1 cellular context compared by ENCODE assay signal in the genomic region with DNA sequence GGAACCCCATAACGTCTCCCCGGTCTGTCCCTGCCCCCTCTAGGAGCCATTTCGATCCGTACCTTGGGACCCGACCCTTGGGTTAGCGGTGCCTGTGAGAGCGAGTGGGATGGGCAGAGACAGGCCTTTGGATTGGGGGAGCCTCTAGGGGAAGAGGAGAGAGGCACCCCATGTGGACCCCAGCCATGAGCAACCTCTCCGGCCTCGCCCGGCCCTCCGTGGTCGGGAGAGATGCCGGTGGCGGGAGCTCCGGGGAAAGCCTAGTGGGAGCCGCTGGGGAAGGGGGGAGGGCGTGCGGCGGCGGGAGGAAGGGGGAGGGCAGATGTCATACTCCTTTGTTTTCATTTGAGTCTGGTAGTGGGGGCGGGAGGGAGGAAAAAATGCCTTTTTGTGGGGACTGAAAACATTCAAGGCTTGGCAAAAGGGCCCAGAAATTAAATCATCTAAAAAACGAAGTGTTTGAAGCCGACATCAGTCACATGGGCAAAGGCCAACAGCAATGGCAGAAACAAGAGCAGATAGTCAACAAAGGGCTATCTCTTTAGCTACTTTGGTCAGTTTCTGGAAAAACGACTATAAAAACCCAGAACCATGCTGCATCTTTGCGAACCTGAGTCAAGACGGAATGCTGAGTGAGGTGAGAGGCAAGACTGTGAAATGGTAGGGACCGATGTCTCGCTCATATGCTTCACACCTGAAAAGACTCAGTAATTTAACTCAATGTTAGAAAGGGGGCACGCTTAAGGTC.
TF ChIP-seq lines count a peak whose summit lies in the region.

No MANE protein-coding gene starts in this region.

TF ChIP-seq in HEK293, 187 proteins besides CTCF, POLR2A, EP300 and RAD21 (continued from another document and continues in another):
- no peak for TF ChIP-seq KLF16 (tag by site-specific recombination; IDR thresholded peaks at IDR 0.05)
- TF ChIP-seq, protein P1, sequence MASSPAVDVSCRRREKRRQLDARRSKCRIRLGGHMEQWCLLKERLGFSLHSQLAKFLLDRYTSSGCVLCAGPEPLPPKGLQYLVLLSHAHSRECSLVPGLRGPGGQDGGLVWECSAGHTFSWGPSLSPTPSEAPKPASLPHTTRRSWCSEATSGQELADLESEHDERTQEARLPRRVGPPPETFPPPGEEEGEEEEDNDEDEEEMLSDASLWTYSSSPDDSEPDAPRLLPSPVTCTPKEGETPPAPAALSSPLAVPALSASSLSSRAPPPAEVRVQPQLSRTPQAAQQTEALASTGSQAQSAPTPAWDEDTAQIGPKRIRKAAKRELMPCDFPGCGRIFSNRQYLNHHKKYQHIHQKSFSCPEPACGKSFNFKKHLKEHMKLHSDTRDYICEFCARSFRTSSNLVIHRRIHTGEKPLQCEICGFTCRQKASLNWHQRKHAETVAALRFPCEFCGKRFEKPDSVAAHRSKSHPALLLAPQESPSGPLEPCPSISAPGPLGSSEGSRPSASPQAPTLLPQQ (tag by site-specific recombination; IDR thresholded peaks at IDR 0.05), result 0 out of 2 replicates have a peak, but pooled peaks have one; percentile 41
- peak; percentile 84; the same call in 1 of the 2 replicates for TF ChIP-seq ZNF501 (tag by site-specific recombination; IDR thresholded peaks at IDR 0.05)
- no peak for TF ChIP-seq ZNF248 (tag by site-specific recombination; IDR thresholded peaks at IDR 0.05)
- no peak for TF ChIP-seq ZBTB11 (tag by site-specific recombination; conservative IDR thresholded peaks at IDR 0.05; ENCODE audit: low read depth)
- no peak for TF ChIP-seq ZNF280D (tag by site-specific recombination; IDR thresholded peaks at IDR 0.05)
- TF ChIP-seq ZNF132 (tag by site-specific recombination; IDR thresholded peaks at IDR 0.05; ENCODE audit: borderline replicate concordance), result no peak
- TF ChIP-seq ZNF155 (tag by site-specific recombination; IDR thresholded peaks at IDR 0.05), result no peak
- TF ChIP-seq ZBTB20 (tag by site-specific recombination; IDR thresholded peaks at IDR 0.05), result peak; percentile 20; the same call in 1 of the 2 replicates
- TF ChIP-seq, protein P2, sequence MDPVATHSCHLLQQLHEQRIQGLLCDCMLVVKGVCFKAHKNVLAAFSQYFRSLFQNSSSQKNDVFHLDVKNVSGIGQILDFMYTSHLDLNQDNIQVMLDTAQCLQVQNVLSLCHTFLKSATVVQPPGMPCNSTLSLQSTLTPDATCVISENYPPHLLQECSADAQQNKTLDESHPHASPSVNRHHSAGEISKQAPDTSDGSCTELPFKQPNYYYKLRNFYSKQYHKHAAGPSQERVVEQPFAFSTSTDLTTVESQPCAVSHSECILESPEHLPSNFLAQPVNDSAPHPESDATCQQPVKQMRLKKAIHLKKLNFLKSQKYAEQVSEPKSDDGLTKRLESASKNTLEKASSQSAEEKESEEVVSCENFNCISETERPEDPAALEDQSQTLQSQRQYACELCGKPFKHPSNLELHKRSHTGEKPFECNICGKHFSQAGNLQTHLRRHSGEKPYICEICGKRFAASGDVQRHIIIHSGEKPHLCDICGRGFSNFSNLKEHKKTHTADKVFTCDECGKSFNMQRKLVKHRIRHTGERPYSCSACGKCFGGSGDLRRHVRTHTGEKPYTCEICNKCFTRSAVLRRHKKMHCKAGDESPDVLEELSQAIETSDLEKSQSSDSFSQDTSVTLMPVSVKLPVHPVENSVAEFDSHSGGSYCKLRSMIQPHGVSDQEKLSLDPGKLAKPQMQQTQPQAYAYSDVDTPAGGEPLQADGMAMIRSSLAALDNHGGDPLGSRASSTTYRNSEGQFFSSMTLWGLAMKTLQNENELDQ (tag by site-specific recombination; IDR thresholded peaks at IDR 0.05; ENCODE audit: low read depth), result no peak
- TF ChIP-seq ZXDB (tag by site-specific recombination; IDR thresholded peaks at IDR 0.05), result 0 out of 2 replicates have a peak, but pooled peaks have one; percentile 10
- TF ChIP-seq ZSCAN30 (tag by site-specific recombination; IDR thresholded peaks at IDR 0.05), result no peak
- TF ChIP-seq RBAK (tag by site-specific recombination; IDR thresholded peaks at IDR 0.05), result no peak
- TF ChIP-seq, protein P3, sequence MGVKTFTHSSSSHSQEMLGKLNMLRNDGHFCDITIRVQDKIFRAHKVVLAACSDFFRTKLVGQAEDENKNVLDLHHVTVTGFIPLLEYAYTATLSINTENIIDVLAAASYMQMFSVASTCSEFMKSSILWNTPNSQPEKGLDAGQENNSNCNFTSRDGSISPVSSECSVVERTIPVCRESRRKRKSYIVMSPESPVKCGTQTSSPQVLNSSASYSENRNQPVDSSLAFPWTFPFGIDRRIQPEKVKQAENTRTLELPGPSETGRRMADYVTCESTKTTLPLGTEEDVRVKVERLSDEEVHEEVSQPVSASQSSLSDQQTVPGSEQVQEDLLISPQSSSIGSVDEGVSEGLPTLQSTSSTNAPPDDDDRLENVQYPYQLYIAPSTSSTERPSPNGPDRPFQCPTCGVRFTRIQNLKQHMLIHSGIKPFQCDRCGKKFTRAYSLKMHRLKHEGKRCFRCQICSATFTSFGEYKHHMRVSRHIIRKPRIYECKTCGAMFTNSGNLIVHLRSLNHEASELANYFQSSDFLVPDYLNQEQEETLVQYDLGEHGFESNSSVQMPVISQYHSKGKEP (tag by site-specific recombination; IDR thresholded peaks at IDR 0.05), result no peak
- TF ChIP-seq, protein P4, sequence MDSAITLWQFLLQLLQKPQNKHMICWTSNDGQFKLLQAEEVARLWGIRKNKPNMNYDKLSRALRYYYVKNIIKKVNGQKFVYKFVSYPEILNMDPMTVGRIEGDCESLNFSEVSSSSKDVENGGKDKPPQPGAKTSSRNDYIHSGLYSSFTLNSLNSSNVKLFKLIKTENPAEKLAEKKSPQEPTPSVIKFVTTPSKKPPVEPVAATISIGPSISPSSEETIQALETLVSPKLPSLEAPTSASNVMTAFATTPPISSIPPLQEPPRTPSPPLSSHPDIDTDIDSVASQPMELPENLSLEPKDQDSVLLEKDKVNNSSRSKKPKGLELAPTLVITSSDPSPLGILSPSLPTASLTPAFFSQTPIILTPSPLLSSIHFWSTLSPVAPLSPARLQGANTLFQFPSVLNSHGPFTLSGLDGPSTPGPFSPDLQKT (IDR thresholded peaks at IDR 0.05; ENCODE audit: borderline replicate concordance, low read depth, low read length), result no peak
- no peak for TF ChIP-seq GLI4 (tag by site-specific recombination; IDR thresholded peaks at IDR 0.05)
- TF ChIP-seq, protein P5, sequence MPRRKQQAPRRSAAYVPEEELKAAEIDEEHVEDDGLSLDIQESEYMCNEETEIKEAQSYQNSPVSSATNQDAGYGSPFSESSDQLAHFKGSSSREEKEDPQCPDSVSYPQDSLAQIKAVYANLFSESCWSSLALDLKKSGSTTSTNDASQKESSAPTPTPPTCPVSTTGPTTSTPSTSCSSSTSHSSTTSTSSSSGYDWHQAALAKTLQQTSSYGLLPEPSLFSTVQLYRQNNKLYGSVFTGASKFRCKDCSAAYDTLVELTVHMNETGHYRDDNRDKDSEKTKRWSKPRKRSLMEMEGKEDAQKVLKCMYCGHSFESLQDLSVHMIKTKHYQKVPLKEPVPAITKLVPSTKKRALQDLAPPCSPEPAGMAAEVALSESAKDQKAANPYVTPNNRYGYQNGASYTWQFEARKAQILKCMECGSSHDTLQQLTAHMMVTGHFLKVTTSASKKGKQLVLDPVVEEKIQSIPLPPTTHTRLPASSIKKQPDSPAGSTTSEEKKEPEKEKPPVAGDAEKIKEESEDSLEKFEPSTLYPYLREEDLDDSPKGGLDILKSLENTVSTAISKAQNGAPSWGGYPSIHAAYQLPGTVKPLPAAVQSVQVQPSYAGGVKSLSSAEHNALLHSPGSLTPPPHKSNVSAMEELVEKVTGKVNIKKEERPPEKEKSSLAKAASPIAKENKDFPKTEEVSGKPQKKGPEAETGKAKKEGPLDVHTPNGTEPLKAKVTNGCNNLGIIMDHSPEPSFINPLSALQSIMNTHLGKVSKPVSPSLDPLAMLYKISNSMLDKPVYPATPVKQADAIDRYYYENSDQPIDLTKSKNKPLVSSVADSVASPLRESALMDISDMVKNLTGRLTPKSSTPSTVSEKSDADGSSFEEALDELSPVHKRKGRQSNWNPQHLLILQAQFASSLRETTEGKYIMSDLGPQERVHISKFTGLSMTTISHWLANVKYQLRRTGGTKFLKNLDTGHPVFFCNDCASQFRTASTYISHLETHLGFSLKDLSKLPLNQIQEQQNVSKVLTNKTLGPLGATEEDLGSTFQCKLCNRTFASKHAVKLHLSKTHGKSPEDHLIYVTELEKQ (tag by site-specific recombination; IDR thresholded peaks at IDR 0.05; ENCODE audit: borderline replicate concordance), result no peak
- TF ChIP-seq ZNF292 (tag by site-specific recombination; IDR thresholded peaks at IDR 0.05; ENCODE audit: borderline replicate concordance, low read depth), result no peak
- TF ChIP-seq, protein P6, sequence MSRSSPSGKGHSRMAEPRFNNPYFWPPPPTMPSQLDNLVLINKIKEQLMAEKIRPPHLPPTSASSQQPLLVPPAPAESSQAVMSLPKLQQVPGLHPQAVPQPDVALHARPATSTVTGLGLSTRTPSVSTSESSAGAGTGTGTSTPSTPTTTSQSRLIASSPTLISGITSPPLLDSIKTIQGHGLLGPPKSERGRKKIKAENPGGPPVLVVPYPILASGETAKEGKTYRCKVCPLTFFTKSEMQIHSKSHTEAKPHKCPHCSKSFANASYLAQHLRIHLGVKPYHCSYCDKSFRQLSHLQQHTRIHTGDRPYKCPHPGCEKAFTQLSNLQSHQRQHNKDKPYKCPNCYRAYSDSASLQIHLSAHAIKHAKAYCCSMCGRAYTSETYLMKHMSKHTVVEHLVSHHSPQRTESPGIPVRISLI (tag by site-specific recombination; IDR thresholded peaks at IDR 0.05), result no peak
- TF ChIP-seq ZNF175 (tag by site-specific recombination; IDR thresholded peaks at IDR 0.05), result no peak
- peak; percentile 70; the same call in 1 of the 2 replicates for TF ChIP-seq ZNF37A (tag by site-specific recombination; IDR thresholded peaks at IDR 0.05)
- TF ChIP-seq PBX3 (CRISPR knock-in tag; IDR thresholded peaks at IDR 0.05), result no peak
- TF ChIP-seq, protein P7, sequence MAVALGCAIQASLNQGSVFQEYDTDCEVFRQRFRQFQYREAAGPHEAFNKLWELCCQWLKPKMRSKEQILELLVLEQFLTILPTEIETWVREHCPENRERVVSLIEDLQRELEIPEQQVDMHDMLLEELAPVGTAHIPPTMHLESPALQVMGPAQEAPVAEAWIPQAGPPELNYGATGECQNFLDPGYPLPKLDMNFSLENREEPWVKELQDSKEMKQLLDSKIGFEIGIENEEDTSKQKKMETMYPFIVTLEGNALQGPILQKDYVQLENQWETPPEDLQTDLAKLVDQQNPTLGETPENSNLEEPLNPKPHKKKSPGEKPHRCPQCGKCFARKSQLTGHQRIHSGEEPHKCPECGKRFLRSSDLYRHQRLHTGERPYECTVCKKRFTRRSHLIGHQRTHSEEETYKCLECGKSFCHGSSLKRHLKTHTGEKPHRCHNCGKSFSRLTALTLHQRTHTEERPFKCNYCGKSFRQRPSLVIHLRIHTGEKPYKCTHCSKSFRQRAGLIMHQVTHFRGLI (tag by site-specific recombination; IDR thresholded peaks at IDR 0.05), result no peak
- no peak for TF ChIP-seq TCF7L2 (IDR thresholded peaks at IDR 0.05; ENCODE audit: borderline replicate concordance, low read depth, low read length)
- no peak for TF ChIP-seq IKZF3 (tag by site-specific recombination; IDR thresholded peaks at IDR 0.05)
- TF ChIP-seq ZNF843 (tag by site-specific recombination; IDR thresholded peaks at IDR 0.05), result no peak
- no peak for TF ChIP-seq ZNF610 (tag by site-specific recombination; IDR thresholded peaks at IDR 0.05; ENCODE audit: borderline replicate concordance)
